In the genomic region with DNA sequence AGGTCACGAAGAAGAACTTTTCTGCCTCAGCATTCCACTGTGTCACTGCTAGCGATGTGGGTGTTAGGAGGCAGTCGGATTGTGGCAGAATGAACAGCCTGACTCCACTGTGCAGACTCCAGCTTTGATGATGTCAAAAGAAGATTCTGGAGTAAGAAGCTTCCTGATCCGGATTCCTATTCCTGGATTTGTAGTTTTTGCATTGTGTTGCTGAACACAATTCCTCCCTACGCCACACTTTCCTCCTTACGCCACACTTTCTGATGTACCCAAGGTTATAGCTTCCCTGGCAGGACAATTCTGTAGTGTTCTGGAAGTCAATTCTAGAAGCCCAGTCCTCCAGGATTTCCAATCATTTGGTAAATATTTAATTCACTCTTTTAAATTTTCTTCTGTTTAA, we compare ENCODE assay signal across 28 cellular contexts.
"Had no signal": no experiment of that assay in that cellular context is flagged by ENCODE, and none has a peak within 500 bp of the region (broad histone marks: within the 10 kb centered on the region; RNA-seq: fewer than 3 reads in every experiment).

No MANE protein-coding gene starts in this region.

- ATAC-seq: natural killer cell; pancreas; right cardiac atrium; sciatic nerve; stimulated activated naive B cell treated with anti-CD40 and anti-IgM and Interleukin-4, amounts not matched to agents 10 μg/mL and 1 μg/mL and 100 μg/mL, for 72 hours; stimulated activated naive CD8-positive, alpha-beta T cell treated with anti-CD3 and anti-CD28 coated beads, Interleukin-15, Interleukin-2, amounts not matched to agents 100 U/mL and 50 U/mL, for 24 hours had no signal

- H3K27me3 Mint-ChIP-seq: naive B cell; stimulated activated naive B cell treated with anti-CD40 and anti-IgM and Interleukin-4, amounts not matched to agents 10 μg/mL and 1 μg/mL and 100 μg/mL, for 72 hours had no signal

- H3K27me3 ChIP-seq: pancreas, stomach, testis, thyroid gland, transverse colon, upper lobe of left lung, vagina had no signal

- H3K36me3 ChIP-seq: left ventricle myocardium inferior, pancreas, prostate gland, stomach, thyroid gland, transverse colon, upper lobe of left lung, vagina had no signal

- H3K27ac ChIP-seq: left ventricle myocardium inferior, pancreas, prostate gland, skin epidermis, stomach, testis, thyroid gland, transverse colon, upper lobe of left lung, vagina had no signal

- H3K4me1 ChIP-seq: left ventricle myocardium inferior, pancreas, prostate gland, stomach, testis, thyroid gland, transverse colon, upper lobe of left lung, vagina had no signal

- H3K27ac Mint-ChIP-seq: immature natural killer cell; mesothelial cell of epicardium; natural killer cell; stimulated activated naive B cell treated with anti-CD40 and anti-IgM and Interleukin-4, amounts not matched to agents 10 μg/mL and 1 μg/mL and 100 μg/mL, for 72 hours had no signal

- H3K4me3 Mint-ChIP-seq: immature natural killer cell; mesothelial cell of epicardium; naive B cell; natural killer cell; stimulated activated naive B cell treated with anti-CD40 and anti-IgM and Interleukin-4, amounts not matched to agents 10 μg/mL and 1 μg/mL and 100 μg/mL, for 72 hours had no signal

- H3K4me1 Mint-ChIP-seq: immature natural killer cell; mesothelial cell of epicardium; naive B cell; natural killer cell; stimulated activated naive B cell treated with anti-CD40 and anti-IgM and Interleukin-4, amounts not matched to agents 10 μg/mL and 1 μg/mL and 100 μg/mL, for 72 hours had no signal

- DNase-seq: hippocampal formation; immature natural killer cell; islet precursor cell; left ventricle myocardium inferior; mesendoderm; naive B cell; natural killer cell; pancreas; posterior cingulate gyrus; retina; right cardiac atrium; stimulated activated CD4-positive, alpha-beta T cell treated with anti-CD3 and anti-CD28 coated beads, Interleukin-12 subunit alpha, Interleukin-12 subunit beta, amount 100 ng/mL, for 4 hours; stimulated activated CD4-positive, alpha-beta T cell treated with anti-CD3 and anti-CD28 coated beads, Interleukin-15, amount 100 ng/mL, for 24 hours; stimulated activated CD4-positive, alpha-beta T cell treated with anti-CD3 and anti-CD28 coated beads, Interleukin-2, amount 100 ng/mL, for 24 hours; stimulated activated CD4-positive, alpha-beta T cell treated with anti-CD3 and anti-CD28 coated beads, Interleukin-4, amount 100 ng/mL, for 1 hour; stimulated activated naive B cell treated with anti-CD40 and anti-IgM and Interleukin-4, amounts not matched to agents 10 μg/mL and 1 μg/mL and 100 μg/mL, for 72 hours; stimulated activated naive CD8-positive, alpha-beta T cell treated with anti-CD3 and anti-CD28 coated beads, Interleukin-15, Interleukin-2, amounts not matched to agents 100 U/mL and 50 U/mL, for 24 hours; stomach; testis; thyroid gland; transverse colon; upper lobe of left lung had no signal

- H3K9me3 ChIP-seq: left ventricle myocardium inferior, pancreas, prostate gland, stomach, testis, transverse colon, upper lobe of left lung, vagina had no signal

- H3K4me3 ChIP-seq: left ventricle myocardium inferior, lung, pancreas, prostate gland, skin epidermis, stomach, testis, thyroid gland, transverse colon, upper lobe of left lung, vagina had no signal

- H3K36me3 Mint-ChIP-seq: mesothelial cell of epicardium; naive B cell; stimulated activated naive B cell treated with anti-CD40 and anti-IgM and Interleukin-4, amounts not matched to agents 10 μg/mL and 1 μg/mL and 100 μg/mL, for 72 hours had no signal
